18 cellular contexts compared by ENCODE assay signal in the genomic region with DNA sequence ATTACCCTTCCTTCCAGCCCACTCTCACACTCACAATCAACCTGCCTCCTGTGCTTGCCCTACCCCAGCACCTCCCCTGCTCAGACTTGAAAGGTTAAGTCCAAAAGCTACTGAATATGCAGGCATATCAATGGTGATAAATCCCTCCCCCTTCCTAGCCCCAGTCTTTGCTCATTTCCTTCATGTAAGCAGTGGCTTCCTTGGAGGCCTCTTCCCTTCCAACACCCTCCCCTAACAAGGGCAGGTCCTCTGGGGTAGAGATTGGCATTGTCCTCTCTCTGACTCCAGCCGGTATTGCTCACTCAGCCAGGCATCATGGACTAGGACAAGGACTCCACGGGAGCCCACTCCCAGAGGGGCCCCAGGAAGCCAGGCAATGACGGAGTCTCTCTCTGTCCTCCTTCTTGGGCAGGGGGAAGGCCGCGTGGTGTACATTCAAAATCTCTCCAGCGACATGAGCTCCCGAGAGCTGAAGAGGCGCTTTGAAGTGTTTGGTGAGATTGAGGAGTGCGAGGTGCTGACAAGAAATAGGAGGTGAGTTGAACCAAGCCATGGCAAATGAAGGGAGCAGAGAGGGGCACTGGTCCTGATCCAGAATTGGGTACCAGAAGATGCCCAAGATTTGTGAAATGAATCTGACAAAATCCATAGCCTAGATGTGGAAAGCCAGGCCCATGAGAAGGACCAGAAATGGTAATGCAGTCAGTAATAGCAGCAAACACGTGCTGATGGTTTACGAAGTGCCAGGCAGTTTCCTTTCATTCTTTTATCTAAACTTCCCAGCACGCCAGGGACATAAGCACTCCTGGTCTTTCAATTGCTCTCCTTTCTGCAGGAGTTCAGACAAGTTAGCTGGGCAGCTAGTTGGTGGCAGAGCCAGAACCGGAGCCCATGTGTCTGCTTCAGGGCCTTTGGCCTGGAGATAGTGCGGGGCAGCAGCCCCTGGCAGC.
DNase-seq lines count a peak whose midpoint lies in the region; TF ChIP-seq lines count a peak whose summit lies in the region.
"Had no signal": no experiment of that assay in that cellular context is flagged by ENCODE, and none has a peak within 500 bp of the region (broad histone marks: within the 10 kb centered on the region; RNA-seq: fewer than 3 reads in every experiment).

No MANE protein-coding gene starts in this region.

- H3K9me3 Mint-ChIP-seq in activated CD4-positive, alpha-beta T cell treated with anti-CD3 and anti-CD28 coated beads, Interleukin-2, amount 10 ng/mL, durations not matched to agents 7 days and 5 days: no peaks in the 10 kb centered on the region
- H3K9me3 Mint-ChIP-seq in endothelial cell (ENCODE audit: unreplicated experiment): no peaks in the 10 kb centered on the region

- DNase-seq in activated CD4-positive, alpha-beta T cell treated with anti-CD3 and anti-CD28 coated beads, Interleukin-2, amount 10 ng/mL, durations not matched to agents 7 days and 5 days: no peak
- no peak for DNase-seq in activated CD4-positive, alpha-beta T cell treated with anti-CD3 and anti-CD28 coated beads, Interleukin-2, amount 50 U/mL, for 48 hours
- DNase-seq in A673 (ENCODE audit: low spot score) (no peak), endothelial cell (ENCODE audit: low spot score) (no peak), neuronal stem cell (ENCODE audit: low spot score) (no peak), caudate nucleus (lab: John Stamatoyannopoulos, UW) (no peak), LoVo (ENCODE audit: low spot score) (no peak), anterior cingulate cortex (lab: John Stamatoyannopoulos, UW) (no peak)
- DNase-seq: NCI-H1048, NCI-H1436, NCI-H2029, NCI-H345, NCI-H524 treated with DMSO at 0.1 percent for 48 hours, PC-9 had no signal

- no peaks in the 10 kb centered on the region for H3K27me3 Mint-ChIP-seq in activated CD4-positive, alpha-beta T cell treated with anti-CD3 and anti-CD28 coated beads, Interleukin-2, amount 10 ng/mL, durations not matched to agents 7 days and 5 days
- H3K27me3 Mint-ChIP-seq in endothelial cell (ENCODE audit: unreplicated experiment): peaks cover 8% of the 10 kb centered on the region

- H2BK5ac ChIP-seq in neuronal stem cell (ENCODE audit: low read length): no peak overlapping the region

- no peaks in the 10 kb centered on the region for H3K4me1 Mint-ChIP-seq in activated CD4-positive, alpha-beta T cell treated with anti-CD3 and anti-CD28 coated beads, Interleukin-2, amount 10 ng/mL, durations not matched to agents 7 days and 5 days
- H3K4me1 Mint-ChIP-seq in endothelial cell (ENCODE audit: unreplicated experiment): peaks cover 35% of the 10 kb centered on the region
- H3K4me1 Mint-ChIP-seq: CD14-positive monocyte had no signal

- CTCF ChIA-PET in activated CD4-positive, alpha-beta T cell treated with anti-CD3 and anti-CD28 coated beads, Interleukin-2, amount 10 ng/mL, durations not matched to agents 7 days and 5 days (lab: Charles Lee): interaction anchor here (1.2 kb wide), 1 partner anchor 11 kb away, joined by 3 read pairs; no protein-coding TSS in a partner anchor
- CTCF ChIA-PET in A673 (lab: Charles Lee): interaction anchor here (0.6 to 0.9 kb wide), 2 partner anchors 11 to 279 kb away, joined by 3 to 12 read pairs; no protein-coding TSS in a partner anchor

- peak overlapping the region; percentile 58 for H3K27ac Mint-ChIP-seq in activated CD4-positive, alpha-beta T cell treated with anti-CD3 and anti-CD28 coated beads, Interleukin-2, amount 10 ng/mL, durations not matched to agents 7 days and 5 days
- H3K27ac Mint-ChIP-seq in endothelial cell (ENCODE audit: unreplicated experiment): peak overlapping the region; percentile 37

- no peak overlapping the region for H2BK15ac ChIP-seq in neuronal stem cell (ENCODE audit: low read length)

- no TSS peak for BruUV-seq in A673 (replicated peaks; lab: Mats Ljungman, UMichigan)

- no peaks in the 10 kb centered on the region for H3K9me3 ChIP-seq in A673 (ENCODE audit: low read depth, low read length, poor library complexity, severe bottlenecking)
- no peaks in the 10 kb centered on the region for H3K9me3 ChIP-seq in neuronal stem cell (replicated peaks in 1 of 2; ENCODE audit: control insufficient read depth in 2 of 2, insufficient read depth in 1 of 2, low read depth in 1 of 2, low read length in 2 of 2)

- H3K18ac ChIP-seq in neuronal stem cell (ENCODE audit: low read length): no peak overlapping the region

- no peak overlapping the region for H2BK12ac ChIP-seq in neuronal stem cell (ENCODE audit: low read length)

- H3K27ac ChIP-seq in A673 (ENCODE audit: low read depth, low read length, poor library complexity, severe bottlenecking) (peak overlapping the region; percentile 91), neuronal stem cell (replicated peaks; ENCODE audit: low read length) (no peak overlapping the region), caudate nucleus (ENCODE audit: low read depth, low read length) (no peak overlapping the region)
- H3K27ac ChIP-seq: 22Rv1, KMS-11, PC-9, RWPE1 had no signal

- H3K4me1 ChIP-seq in A673 (ENCODE audit: insufficient read depth, low read length, poor library complexity, severe bottlenecking) (peaks cover 52% of the 10 kb centered on the region), neuronal stem cell (ENCODE audit: control insufficient read depth in 2 of 2, insufficient read depth in 1 of 2, low read depth in 1 of 2, low read length in 2 of 2) (peaks cover 10 to 30% of the 10 kb centered on the region in 2 donors)

- no peak overlapping the region for H3K14ac ChIP-seq in neuronal stem cell (ENCODE audit: low read length)

- H2AFZ ChIP-seq in neuronal stem cell (ENCODE audit: low read length): peak overlapping the region; percentile 92
- H2AFZ ChIP-seq: PC-9 had no signal

- no peaks in the 10 kb centered on the region for H3K79me1 ChIP-seq in neuronal stem cell (ENCODE audit: low read depth, low read length)

- H3K27me3 ChIP-seq in A673 (replicated peaks; ENCODE audit: insufficient read depth, low read depth, low read length, poor library complexity) (no peaks in the 10 kb centered on the region), neuronal stem cell (ENCODE audit: control insufficient read depth in 3 of 3, insufficient read depth in 3 of 3, low read depth in 1 of 3, low read length in 3 of 3) (no peaks in the 10 kb centered on the region)

- no CpG with 5 or more reads among the region's 14 CpGs for WGBS in neuronal stem cell (ENCODE audit: extremely low coverage in 2 of 2, insufficient read length in 2 of 2, insufficient replicate concordance in 1 of 2), 2 donors

- H3K4me3 ChIP-seq in A673 (ENCODE audit: low read depth, low read length, poor library complexity, severe bottlenecking) (peak overlapping the region; percentile 40), neuronal stem cell (ENCODE audit: low read length in 2 of 2) (no peak overlapping the region)
- H3K4me3 ChIP-seq: PC-9 had no signal

- no peak overlapping the region for H3K4me2 ChIP-seq in neuronal stem cell (ENCODE audit: insufficient read depth, low read length, poor library complexity, severe bottlenecking)
- H3K4me2 ChIP-seq: KMS-11, PC-9 had no signal

- H3K36me3 ChIP-seq in A673 (ENCODE audit: insufficient read depth, low read length, poor library complexity, severe bottlenecking): peaks cover 50% of the 10 kb centered on the region
- no peaks in the 10 kb centered on the region for H3K36me3 ChIP-seq in neuronal stem cell (replicated peaks in 1 of 2; ENCODE audit: control insufficient read depth in 2 of 2, insufficient read depth in 2 of 2, low read length in 2 of 2)

- H3K4me3 Mint-ChIP-seq in activated CD4-positive, alpha-beta T cell treated with anti-CD3 and anti-CD28 coated beads, Interleukin-2, amount 10 ng/mL, durations not matched to agents 7 days and 5 days: no peak overlapping the region
- peak overlapping the region; percentile 0 for H3K4me3 Mint-ChIP-seq in endothelial cell (ENCODE audit: unreplicated experiment)
- H3K4me3 Mint-ChIP-seq: CD14-positive monocyte had no signal

- POLR2A ChIA-PET in activated CD4-positive, alpha-beta T cell treated with anti-CD3 and anti-CD28 coated beads, Interleukin-2, amount 10 ng/mL, durations not matched to agents 7 days and 5 days (lab: Charles Lee): no interaction called here
- POLR2A ChIA-PET in A673 (lab: Charles Lee; ENCODE audit: low non-redundant PET): interaction anchor here (0.9 kb wide), 1 partner anchor 94 kb away, joined by 3 read pairs; no protein-coding TSS in a partner anchor

- no peak overlapping the region for H2BK120ac ChIP-seq in neuronal stem cell (ENCODE audit: low read depth, low read length)

- H4K91ac ChIP-seq in neuronal stem cell (ENCODE audit: low read depth, low read length, poor library complexity): no peak overlapping the region

- no peak overlapping the region for H3K4ac ChIP-seq in neuronal stem cell (ENCODE audit: low read length)

- H3K23ac ChIP-seq in neuronal stem cell (ENCODE audit: low read depth, low read length, poor library complexity): no peak overlapping the region

- no peak overlapping the region for H2AK5ac ChIP-seq in neuronal stem cell (ENCODE audit: low read depth, low read length)

- TF ChIP-seq CTCF in A673 (conservative IDR thresholded peaks at IDR 0.05; ENCODE audit: low read depth, low read length) (no peak), endothelial cell (IDR thresholded peaks at IDR 0.05; ENCODE audit: unreplicated experiment) (no peak)

- H4K8ac ChIP-seq in neuronal stem cell (ENCODE audit: low read depth, low read length): no peak overlapping the region

- intact Hi-C loops in A673 (cut with micrococcal nuclease; ENCODE audit: unreplicated experiment): no loop called here

- peaks cover 1% of the 10 kb centered on the region for H3K36me3 Mint-ChIP-seq in activated CD4-positive, alpha-beta T cell treated with anti-CD3 and anti-CD28 coated beads, Interleukin-2, amount 10 ng/mL, durations not matched to agents 7 days and 5 days (ENCODE audit: low read depth)
- H3K36me3 Mint-ChIP-seq in endothelial cell (ENCODE audit: low read depth, unreplicated experiment): peaks cover 2% of the 10 kb centered on the region

- H3K9ac ChIP-seq in neuronal stem cell (ENCODE audit: low read depth, low read length, poor library complexity): no peak overlapping the region
- H3K9ac ChIP-seq: KMS-11 had no signal
